13 cellular contexts compared by ENCODE assay signal in genomic region chr6:125714431-125715090, GRCh38. TPM values are rescaled to one million over a fixed set of nuclear protein-coding genes. Genes with fewer than 3 reads are reported as not detected.
A peak's percentile ranks its signal among the peaks of the same experiment; 100 is the strongest.
DNase-seq lines count a peak whose midpoint lies in the region; ATAC-seq, FAIRE-seq and TF ChIP-seq lines count a peak whose summit lies in the region.
"Had no signal": no experiment of that assay in that cellular context is flagged by ENCODE, and none has a peak within 500 bp of the region (broad histone marks: within the 10 kb centered on the region; RNA-seq: fewer than 3 reads in every experiment).

No MANE protein-coding gene starts in this region.

- no peaks in the 10 kb centered on the region for H3K9me3 Mint-ChIP-seq in activated naive CD4-positive, alpha-beta T cell treated with anti-CD3 and anti-CD28 coated beads, Interleukin-2, amount 10 ng/mL, durations not matched to agents 7 days and 5 days
- H3K9me3 Mint-ChIP-seq: activated CD4-positive, alpha-beta memory T cell treated with anti-CD3 and anti-CD28 coated beads, Interleukin-2, amount 10 ng/mL, durations not matched to agents 7 days and 5 days had no signal

- in situ Hi-C loops in brain microvascular endothelial cell (cut with HindIII; ENCODE audit: low pct_ligation_motif_present, low sequenced_read_pairs) = no loop called here

- H3K9me3 ChIP-seq in DND-41 (ENCODE audit: insufficient read depth, low read length, severe bottlenecking) = no peaks in the 10 kb centered on the region
- H3K9me3 ChIP-seq: sigmoid colon had no signal

- H3K4me3 Mint-ChIP-seq in activated naive CD4-positive, alpha-beta T cell treated with anti-CD3 and anti-CD28 coated beads, Interleukin-2, amount 10 ng/mL, durations not matched to agents 7 days and 5 days = no peak overlapping the region
- H3K4me3 Mint-ChIP-seq: activated CD4-positive, alpha-beta memory T cell treated with anti-CD3 and anti-CD28 coated beads, Interleukin-2, amount 10 ng/mL, durations not matched to agents 7 days and 5 days; immature natural killer cell had no signal

- H3K27ac ChIP-seq in DND-41 (ENCODE audit: low read length) (no peak overlapping the region), brain microvascular endothelial cell (no peak overlapping the region)
- H3K27ac ChIP-seq: PC-9, sigmoid colon had no signal

- no peak overlapping the region for H2AFZ ChIP-seq in DND-41 (ENCODE audit: low read depth, low read length)

- H3K27ac Mint-ChIP-seq in activated naive CD4-positive, alpha-beta T cell treated with anti-CD3 and anti-CD28 coated beads, Interleukin-2, amount 10 ng/mL, durations not matched to agents 7 days and 5 days = no peak overlapping the region
- H3K27ac Mint-ChIP-seq: activated CD4-positive, alpha-beta memory T cell treated with anti-CD3 and anti-CD28 coated beads, Interleukin-2, amount 10 ng/mL, durations not matched to agents 7 days and 5 days; immature natural killer cell had no signal

- no peak overlapping the region for H3K4me3 ChIP-seq in DND-41 (ENCODE audit: low read depth in 1 of 2, low read length in 2 of 2)
- H3K4me3 ChIP-seq in brain microvascular endothelial cell (ENCODE audit: low read depth, low read length) = no peak overlapping the region
- H3K4me3 ChIP-seq: PC-9, sigmoid colon had no signal

- no peaks in the 10 kb centered on the region for H3K79me2 ChIP-seq in DND-41 (ENCODE audit: insufficient read depth, low read length)

- no peaks in the 10 kb centered on the region for H3K4me1 ChIP-seq in DND-41 (ENCODE audit: insufficient read depth, low read length)
- H3K4me1 ChIP-seq: sigmoid colon had no signal

- peak; percentile 86 for FAIRE-seq in GM19239 (lab: Jason Lieb, UNC)

- H3K27me3 ChIP-seq in DND-41 (ENCODE audit: insufficient read depth, low read length, poor library complexity) = no peaks in the 10 kb centered on the region
- no peaks in the 10 kb centered on the region for H3K27me3 ChIP-seq in brain microvascular endothelial cell (replicated peaks)
- H3K27me3 ChIP-seq: sigmoid colon had no signal

- DNase-seq in DND-41 = no peak
- peak; percentile 10 for DNase-seq in GM19239 (ENCODE audit: insufficient read length, low spot score)
- peak; percentile 16 for DNase-seq in NCI-H2029 (lab: John Stamatoyannopoulos, UW)
- DNase-seq in dermis blood vessel endothelial cell = no peak
- DNase-seq in brain microvascular endothelial cell = no peak
- DNase-seq in activated naive CD4-positive, alpha-beta T cell treated with anti-CD3 and anti-CD28 coated beads, Interleukin-2, amount 10 ng/mL, durations not matched to agents 7 days and 5 days = no peak
- DNase-seq in cardiac septum (ENCODE audit: low spot score) = no peak
- DNase-seq: activated CD4-positive, alpha-beta memory T cell treated with anti-CD3 and anti-CD28 coated beads, Interleukin-2, amount 10 ng/mL, durations not matched to agents 7 days and 5 days; Calu3; immature natural killer cell; sigmoid colon had no signal

- H3K36me3 Mint-ChIP-seq in activated naive CD4-positive, alpha-beta T cell treated with anti-CD3 and anti-CD28 coated beads, Interleukin-2, amount 10 ng/mL, durations not matched to agents 7 days and 5 days = no peaks in the 10 kb centered on the region

- H3K4me1 Mint-ChIP-seq in activated naive CD4-positive, alpha-beta T cell treated with anti-CD3 and anti-CD28 coated beads, Interleukin-2, amount 10 ng/mL, durations not matched to agents 7 days and 5 days = peaks cover 12% of the 10 kb centered on the region
- H3K4me1 Mint-ChIP-seq: immature natural killer cell had no signal

- H3K36me3 ChIP-seq in DND-41 (ENCODE audit: insufficient read depth, low read length) (no peaks in the 10 kb centered on the region), brain microvascular endothelial cell (replicated peaks) (no peaks in the 10 kb centered on the region)
- H3K36me3 ChIP-seq: sigmoid colon had no signal

- H3K27me3 Mint-ChIP-seq in activated naive CD4-positive, alpha-beta T cell treated with anti-CD3 and anti-CD28 coated beads, Interleukin-2, amount 10 ng/mL, durations not matched to agents 7 days and 5 days = peaks cover 4% of the 10 kb centered on the region
- H3K27me3 Mint-ChIP-seq: activated CD4-positive, alpha-beta memory T cell treated with anti-CD3 and anti-CD28 coated beads, Interleukin-2, amount 10 ng/mL, durations not matched to agents 7 days and 5 days had no signal

- CTCF ChIA-PET in activated naive CD4-positive, alpha-beta T cell treated with anti-CD3 and anti-CD28 coated beads, Interleukin-2, amount 10 ng/mL, durations not matched to agents 7 days and 5 days (lab: Charles Lee) = interaction anchor here (0.6 kb wide), 1 partner anchor 35 kb away, joined by 3 read pairs; the partner anchor contains the start of gene HEY2

- H3K9ac ChIP-seq in DND-41 (ENCODE audit: low read depth, low read length) = no peak overlapping the region

- no peaks in the 10 kb centered on the region for H4K20me1 ChIP-seq in DND-41 (ENCODE audit: insufficient read depth, low read length)

- ATAC-seq in DND-41 (ENCODE audit: insufficient read depth, low read depth) (peak; percentile 35; the same call in 1 of the 3 replicates), HG02938 (IDR thresholded peaks at IDR 0.05; ENCODE audit: unreplicated experiment) (peak; percentile 54)

- no peak for TF ChIP-seq CTCF in DND-41 (IDR thresholded peaks at IDR 0.05; ENCODE audit: borderline replicate concordance, extremely low read depth, low read length, poor library complexity, severe bottlenecking)
- TF ChIP-seq CTCF in brain microvascular endothelial cell (IDR thresholded peaks at IDR 0.05; ENCODE audit: low read depth, low read length, missing control alignments) = no peak

- intact Hi-C loops in cardiac septum (cut with DNase I) = no loop called here

- H3K4me2 ChIP-seq in DND-41 (ENCODE audit: insufficient read depth, low read length) = no peak overlapping the region
- H3K4me2 ChIP-seq: PC-9 had no signal

RNA-seq across cellular contexts. Expression of gene HEY2, which starts 34.9 kb away (rescaled TPM):
- not detected in 2 replicates for total RNA-seq in dermis blood vessel endothelial cell
- total RNA-seq in cardiac septum = 12.3 TPM
- total RNA-seq: activated CD4-positive, alpha-beta memory T cell treated with anti-CD3 and anti-CD28 coated beads, Interleukin-2, amount 10 ng/mL, durations not matched to agents 7 days and 5 days; PC-9 had no signal

Comparison
In these comparisons a context has a peak if more than half of its experiments do, and no peak if none do; other contexts are left out.
1. DNase-seq: peak in GM19239 (single experiment) and NCI-H2029 (single experiment); none in DND-41 (single experiment), dermis blood vessel endothelial cell (single experiment), brain microvascular endothelial cell (single experiment), activated naive CD4-positive, alpha-beta T cell treated with anti-CD3 and anti-CD28 coated beads, Interleukin-2, amount 10 ng/mL, durations not matched to agents 7 days and 5 days (single experiment) and cardiac septum (single experiment).
2. RNA of gene HEY2, which starts 34.9 kb away (total RNA-seq): 12.3 TPM in cardiac septum (single experiment); not detected in dermis blood vessel endothelial cell; every median in the first group is over 10 times any median in the second.